ENCODE assay signal across 8 cellular contexts in genomic region chr17:50147841-50148225, GRCh38. TPM values are rescaled to one million over a fixed set of nuclear protein-coding genes. Genes with fewer than 3 reads are reported as not detected.
DNase-seq lines count a peak whose midpoint lies in the region; ATAC-seq, FAIRE-seq and TF ChIP-seq lines count a peak whose summit lies in the region.

No MANE protein-coding gene starts in this region.

- H3K27ac ChIP-seq in astrocyte (ENCODE audit: low read depth, low read length) (peak overlapping the region; percentile 0), thymus (ENCODE audit: low read depth) (peak overlapping the region; percentile 3)

- H3K9me3 ChIP-seq in astrocyte (ENCODE audit: insufficient read depth, low read depth, low read length) (no peaks in the 10 kb centered on the region), thymus (ENCODE audit: control insufficient read depth) (no peaks in the 10 kb centered on the region)

- no peak for DNase-seq in T-helper 2 cell treated with Interferon-gamma antibody and Interleukin-4, amounts not matched to agents 5 μg/mL and 100 μg/mL, for 36 hours (ENCODE audit: low spot score)
- DNase-seq in T-helper 2 cell (no peak), astrocyte (ENCODE audit: low read depth) (no peak), left lobe of liver (ENCODE audit: low spot score) (peak; percentile 87), NCI-H69 (lab: John Stamatoyannopoulos, UW) (no peak), NOMO-1 treated with dmso at 0.1 percent for 144 hours (lab: John Stamatoyannopoulos, UW; ENCODE audit: unreplicated experiment) (no peak)

- peaks cover 63% of the 10 kb centered on the region for H4K20me1 ChIP-seq in astrocyte (ENCODE audit: insufficient read depth, low read length)

- TF ChIP-seq CTCF in astrocyte (IDR thresholded peaks at IDR 0.05; ENCODE audit: insufficient read depth, low read depth, low read length), result no peak

- peaks cover 39% of the 10 kb centered on the region for H3K4me1 ChIP-seq in astrocyte (ENCODE audit: insufficient read depth, low read length)
- peaks cover 23% of the 10 kb centered on the region for H3K4me1 ChIP-seq in thymus (ENCODE audit: control insufficient read depth, insufficient read depth, low read length)

- H3K27ac Mint-ChIP-seq in T-helper 2 cell treated with Interferon-gamma antibody and Interleukin-4, amounts not matched to agents 5 μg/mL and 100 μg/mL, for 36 hours, result peak overlapping the region; percentile 84
- no peak overlapping the region for H3K27ac Mint-ChIP-seq in astrocyte (ENCODE audit: unreplicated experiment)

- peak overlapping the region; percentile 89 for H3K4me2 ChIP-seq in astrocyte (ENCODE audit: low read length)

- H2AFZ ChIP-seq in astrocyte (ENCODE audit: low read depth, low read length), result no peak overlapping the region

- no peaks in the 10 kb centered on the region for H3K27me3 Mint-ChIP-seq in T-helper 2 cell treated with Interferon-gamma antibody and Interleukin-4, amounts not matched to agents 5 μg/mL and 100 μg/mL, for 36 hours (ENCODE audit: low read depth)
- no peaks in the 10 kb centered on the region for H3K27me3 Mint-ChIP-seq in astrocyte (ENCODE audit: low read depth, unreplicated experiment)

- H3K9me3 Mint-ChIP-seq in T-helper 2 cell treated with Interferon-gamma antibody and Interleukin-4, amounts not matched to agents 5 μg/mL and 100 μg/mL, for 36 hours, result no peaks in the 10 kb centered on the region
- no peaks in the 10 kb centered on the region for H3K9me3 Mint-ChIP-seq in astrocyte (ENCODE audit: unreplicated experiment)

- peak; percentile 51 for ATAC-seq in left lobe of liver
- ATAC-seq in GM18870 (IDR thresholded peaks at IDR 0.05; ENCODE audit: unreplicated experiment), result no peak

- peaks cover 78% of the 10 kb centered on the region for H3K79me2 ChIP-seq in astrocyte (ENCODE audit: insufficient read depth, low read length)

- no peaks in the 10 kb centered on the region for H3K27me3 ChIP-seq in astrocyte (ENCODE audit: insufficient read depth, low read length)
- no peaks in the 10 kb centered on the region for H3K27me3 ChIP-seq in thymus (ENCODE audit: control insufficient read depth, insufficient read depth)

- H3K4me3 Mint-ChIP-seq in T-helper 2 cell treated with Interferon-gamma antibody and Interleukin-4, amounts not matched to agents 5 μg/mL and 100 μg/mL, for 36 hours, result peak overlapping the region; percentile 98
- peak overlapping the region; percentile 92 for H3K4me3 Mint-ChIP-seq in astrocyte (ENCODE audit: unreplicated experiment)

- peak overlapping the region; percentile 71 for H3K9ac ChIP-seq in astrocyte (ENCODE audit: low read length)

- no peak for FAIRE-seq in astrocyte (lab: Jason Lieb, UNC)

- 48% methylated on average over 5 of the region's 5 CpGs for WGBS in thymus

- H3K4me3 ChIP-seq in astrocyte (ENCODE audit: insufficient read depth, low read depth, low read length) (peak overlapping the region; percentile 71), thymus (ENCODE audit: low read length) (peak overlapping the region; percentile 94)

- H3K4me1 Mint-ChIP-seq in T-helper 2 cell treated with Interferon-gamma antibody and Interleukin-4, amounts not matched to agents 5 μg/mL and 100 μg/mL, for 36 hours (ENCODE audit: low read depth), result peaks cover 48% of the 10 kb centered on the region
- peaks cover 14% of the 10 kb centered on the region for H3K4me1 Mint-ChIP-seq in astrocyte (ENCODE audit: low read depth, unreplicated experiment)

- peaks cover 12% of the 10 kb centered on the region for H3K36me3 ChIP-seq in astrocyte (ENCODE audit: insufficient read depth, low read length)
- H3K36me3 ChIP-seq in thymus (ENCODE audit: control insufficient read depth, insufficient read depth), result peaks cover 31% of the 10 kb centered on the region

- H3K36me3 Mint-ChIP-seq in T-helper 2 cell treated with Interferon-gamma antibody and Interleukin-4, amounts not matched to agents 5 μg/mL and 100 μg/mL, for 36 hours (ENCODE audit: low read depth), result peaks cover 53% of the 10 kb centered on the region
- H3K36me3 Mint-ChIP-seq in astrocyte (ENCODE audit: low read depth, unreplicated experiment), result peaks cover 20% of the 10 kb centered on the region

RNA-seq across cellular contexts. Expression of gene PPP1R9B, which starts 2.6 kb away (rescaled TPM):
- 73.6 and 75.9 TPM in 2 replicates for total RNA-seq in astrocyte
- 18.1 TPM for total RNA-seq in left lobe of liver
- polyA plus RNA-seq in thymus, result 47.9 TPM

RNA-seq across cellular contexts. Expression of gene SAMD14, which starts 17.9 kb away (rescaled TPM):
- total RNA-seq in astrocyte (9.7 and 10.8 TPM in 2 replicates), left lobe of liver (1.9 TPM)
- polyA plus RNA-seq in thymus, result 0.62 TPM

RNA-seq across cellular contexts. Expression of gene SGCA, which starts 18.0 kb away (rescaled TPM):
- total RNA-seq in astrocyte, result 0.32 TPM in 1 of 2 replicates, not detected in the other
- 1.0 TPM for total RNA-seq in left lobe of liver
- 5.4 TPM for polyA plus RNA-seq in thymus

RNA-seq across cellular contexts. Expression of gene PDK2, which starts 52.7 kb away (rescaled TPM):
- total RNA-seq in astrocyte (25.8 and 26.8 TPM in 2 replicates), left lobe of liver (52.0 TPM)
- 14.5 TPM for polyA plus RNA-seq in thymus

RNA-seq across cellular contexts. Expression of gene COL1A1, which starts 53.6 kb away (rescaled TPM):
- total RNA-seq in astrocyte (12,796 and 18,656 TPM in 2 replicates), left lobe of liver (19.3 TPM)
- polyA plus RNA-seq in thymus, result 14.4 TPM
